Comparison of ENCODE assay signal across 8 cellular contexts in genomic region chr2:19902272-19902730, GRCh38. TPM values are rescaled to one million over a fixed set of nuclear protein-coding genes. Genes with fewer than 3 reads are reported as not detected.
DNase-seq lines count a peak whose midpoint lies in the region; ATAC-seq, FAIRE-seq and TF ChIP-seq lines count a peak whose summit lies in the region.

No MANE protein-coding gene starts in this region.

- peak overlapping the region; percentile 79 to 91 for H3K4me3 ChIP-seq in ascending aorta
- peak overlapping the region; percentile 57 to 72 (median 70) for H3K4me3 ChIP-seq in thyroid gland (replicated peaks in 1 of 3)

- no peak for ATAC-seq in HG03280 (IDR thresholded peaks at IDR 0.05; ENCODE audit: unreplicated experiment)

- no peak for TF ChIP-seq POLR2A in thyroid gland (IDR thresholded peaks at IDR 0.05)

- 2% methylated on average over 16 of the region's 16 CpGs for WGBS in thyroid gland, 2 donors

- H3K36me3 ChIP-seq in KOPT-K1 (ENCODE audit: insufficient read depth, low read length), result peaks cover 7% of the 10 kb centered on the region; the same call in 1 of the 2 replicates
- H3K36me3 ChIP-seq in ascending aorta, result peaks cover 0 to 3% of the 10 kb centered on the region in 2 donors
- no peaks in the 10 kb centered on the region for H3K36me3 ChIP-seq in thyroid gland

- DNase-seq in ascending aorta (ENCODE audit: low spot score in 2 of 2) (no peak), thyroid gland (no peak), GM10266 (ENCODE audit: extremely low spot score) (no peak), urothelium cell line (ENCODE audit: low spot score) (no peak)

- H3K4me1 ChIP-seq in ascending aorta (peaks cover 0 to 22% of the 10 kb centered on the region in 2 donors), thyroid gland (peaks cover 23 to 25% of the 10 kb centered on the region in 2 donors)

- FAIRE-seq in urothelium cell line (lab: Jason Lieb, UNC), result no peak

- H3K9me3 ChIP-seq in KOPT-K1 (ENCODE audit: insufficient read depth, low read length, poor library complexity, severe bottlenecking), result no peaks in the 10 kb centered on the region
- H3K9me3 ChIP-seq in ascending aorta, result no peaks in the 10 kb centered on the region
- no peaks in the 10 kb centered on the region for H3K9me3 ChIP-seq in thyroid gland

- TF ChIP-seq CTCF in C4-2B (conservative IDR thresholded peaks at IDR 0.05) (no peak), ascending aorta (IDR thresholded peaks at IDR 0.05) (no peak), thyroid gland (IDR thresholded peaks at IDR 0.05) (no peak), GM10266 (IDR thresholded peaks at IDR 0.05; ENCODE audit: control insufficient read depth, insufficient read depth, low read depth, missing control alignments) (no peak)

- H3K27ac ChIP-seq in C4-2B, result peak overlapping the region; percentile 93
- peak overlapping the region; percentile 97 for H3K27ac ChIP-seq in KOPT-K1 (ENCODE audit: low read depth, low read length, poor library complexity, severe bottlenecking)
- H3K27ac ChIP-seq in ascending aorta, result peak overlapping the region; percentile 84 to 91
- H3K27ac ChIP-seq in layer of hippocampus (ENCODE audit: low read depth, low read length), result peak overlapping the region; percentile 94
- H3K27ac ChIP-seq in thyroid gland, result peak overlapping the region; percentile 94 to 97 (median 97)

- intact Hi-C loops in ascending aorta (cut with DNase I) (loop anchor here (5.0 kb wide), 3 partner anchors 150 to 1340 kb away; partner anchors contain the start of genes LAPTM4A and RDH14), thyroid gland (cut with DNase I) (no loop called here)

- H3K27me3 ChIP-seq in ascending aorta (no peaks in the 10 kb centered on the region), layer of hippocampus (ENCODE audit: control insufficient read depth, insufficient read depth, low read length) (no peaks in the 10 kb centered on the region), thyroid gland (no peaks in the 10 kb centered on the region)

RNA-seq across cellular contexts. Expression of gene TTC32, which starts 0.5 kb away (rescaled TPM):
- total RNA-seq in ascending aorta (not detected), thyroid gland (10 to 100 TPM; 12.4 to 28.8 (median 13.7) TPM)

Comparison
In these comparisons a context has a peak if more than half of its experiments do, and no peak if none do; other contexts are left out.
1. RNA of gene TTC32, which starts 0.5 kb away (total RNA-seq): 12.4 to 28.8 TPM in thyroid gland; not detected in ascending aorta (single experiment); every median in the first group is over 10 times any median in the second.
2. Peak in every context shown above with its lines, with median percentiles within 50 percentile points of each other: H3K27ac ChIP-seq.